Comparison of ENCODE assay signal across 18 cellular contexts in genomic region chr1:226646870-226647449, GRCh38.
A peak's percentile ranks its signal among the peaks of the same experiment; 100 is the strongest.
DNase-seq lines count a peak whose midpoint lies in the region; ATAC-seq and TF ChIP-seq lines count a peak whose summit lies in the region.
"Had no signal": no experiment of that assay in that cellular context is flagged by ENCODE, and none has a peak within 500 bp of the region (broad histone marks: within the 10 kb centered on the region; RNA-seq: fewer than 3 reads in every experiment).

No MANE protein-coding gene starts in this region.

- H3K36me3 Mint-ChIP-seq in activated T-cell treated with anti-CD3 and anti-CD28 coated beads, Interleukin-2, amount 50 U/mL, for 4 hours (ENCODE audit: insufficient read depth): peaks cover 11% of the 10 kb centered on the region
- peaks cover 58% of the 10 kb centered on the region for H3K36me3 Mint-ChIP-seq in stimulated activated memory B cell treated with anti-CD40 and anti-IgM and Interleukin-4, amounts not matched to agents 10 μg/mL and 1 μg/mL and 100 μg/mL, for 72 hours
- peaks cover 22% of the 10 kb centered on the region for H3K36me3 Mint-ChIP-seq in osteocyte (ENCODE audit: unreplicated experiment)

- peaks cover 13% of the 10 kb centered on the region for H3K4me1 ChIP-seq in right cardiac atrium (ENCODE audit: control insufficient read depth, insufficient read depth, low read length)
- H3K4me1 ChIP-seq: A549 had no signal

- TF ChIP-seq CTCF in osteocyte (IDR thresholded peaks at IDR 0.05): no peak

- intact Hi-C loops in right cardiac atrium (cut with DNase I): no loop called here

- H3K27me3 Mint-ChIP-seq in activated T-cell treated with anti-CD3 and anti-CD28 coated beads, Interleukin-2, amount 50 U/mL, for 4 hours (ENCODE audit: low read depth): no peaks in the 10 kb centered on the region
- H3K27me3 Mint-ChIP-seq in stimulated activated memory B cell treated with anti-CD40 and anti-IgM and Interleukin-4, amounts not matched to agents 10 μg/mL and 1 μg/mL and 100 μg/mL, for 72 hours: no peaks in the 10 kb centered on the region
- no peaks in the 10 kb centered on the region for H3K27me3 Mint-ChIP-seq in osteocyte (ENCODE audit: unreplicated experiment)

- no peak overlapping the region for H3K27ac ChIP-seq in right cardiac atrium (ENCODE audit: low read length)
- H3K27ac ChIP-seq: A549, C4-2B, KMS-11 had no signal

- H3K4me3 Mint-ChIP-seq in activated T-cell treated with anti-CD3 and anti-CD28 coated beads, Interleukin-2, amount 50 U/mL, for 4 hours: peak overlapping the region; percentile 26
- no peak overlapping the region for H3K4me3 Mint-ChIP-seq in stimulated activated memory B cell treated with anti-CD40 and anti-IgM and Interleukin-4, amounts not matched to agents 10 μg/mL and 1 μg/mL and 100 μg/mL, for 72 hours
- no peak overlapping the region for H3K4me3 Mint-ChIP-seq in osteocyte (ENCODE audit: unreplicated experiment)

- ATAC-seq in activated T-cell treated with anti-CD3 and anti-CD28 coated beads, Interleukin-2, amount 50 U/mL, for 4 hours: no peak
- ATAC-seq in right cardiac atrium (no peak), GM18909 (IDR thresholded peaks at IDR 0.05; ENCODE audit: poor library complexity, unreplicated experiment) (no peak)
- no peak for ATAC-seq in stimulated activated memory B cell treated with anti-CD40 and anti-IgM and Interleukin-4, amounts not matched to agents 10 μg/mL and 1 μg/mL and 100 μg/mL, for 72 hours
- ATAC-seq: A549, left colon had no signal

- no peaks in the 10 kb centered on the region for H3K27me3 ChIP-seq in right cardiac atrium (ENCODE audit: control insufficient read depth, insufficient read depth)

- whole genome bisulfite sequencing in right cardiac atrium: 95% methylated on average over 16 of the region's 16 CpGs

- peak; percentile 19 for DNase-seq in activated T-cell treated with anti-CD3 and anti-CD28 coated beads, Interleukin-2, amount 50 U/mL, for 1 hour
- DNase-seq in activated T-cell treated with anti-CD3 and anti-CD28 coated beads for 4 hours (no peak), right cardiac atrium (peak in 2 of 3 donors; percentile 32 to 45), amygdala (lab: John Stamatoyannopoulos, UW) (no peak), osteocyte (ENCODE audit: extremely low spot score, unreplicated experiment) (no peak)
- DNase-seq in activated T-cell treated with anti-CD3 and anti-CD28 coated beads, Interleukin-2, amount 50 U/mL, for 4 hours: no peak
- DNase-seq: activated CD4-positive, alpha-beta T cell treated with anti-CD3 and anti-CD28 coated beads for 4 hours; caudate nucleus; DND-41; left colon; NCI-H69; trophoblast cell had no signal

- H3K9me3 Mint-ChIP-seq in activated T-cell treated with anti-CD3 and anti-CD28 coated beads, Interleukin-2, amount 50 U/mL, for 4 hours: no peaks in the 10 kb centered on the region
- H3K9me3 Mint-ChIP-seq in stimulated activated memory B cell treated with anti-CD40 and anti-IgM and Interleukin-4, amounts not matched to agents 10 μg/mL and 1 μg/mL and 100 μg/mL, for 72 hours: no peaks in the 10 kb centered on the region
- H3K9me3 Mint-ChIP-seq in osteocyte (ENCODE audit: unreplicated experiment): no peaks in the 10 kb centered on the region

- H3K4me1 Mint-ChIP-seq in activated T-cell treated with anti-CD3 and anti-CD28 coated beads, Interleukin-2, amount 50 U/mL, for 4 hours (ENCODE audit: low read depth): peaks cover 69% of the 10 kb centered on the region
- H3K4me1 Mint-ChIP-seq in stimulated activated memory B cell treated with anti-CD40 and anti-IgM and Interleukin-4, amounts not matched to agents 10 μg/mL and 1 μg/mL and 100 μg/mL, for 72 hours: peaks cover 82% of the 10 kb centered on the region
- peaks cover 20% of the 10 kb centered on the region for H3K4me1 Mint-ChIP-seq in osteocyte (ENCODE audit: unreplicated experiment)

- no peaks in the 10 kb centered on the region for H3K9me3 ChIP-seq in right cardiac atrium (ENCODE audit: control insufficient read depth, low read length)
- H3K9me3 ChIP-seq: A549 had no signal

- peak overlapping the region; percentile 96 for H3K27ac Mint-ChIP-seq in stimulated activated memory B cell treated with anti-CD40 and anti-IgM and Interleukin-4, amounts not matched to agents 10 μg/mL and 1 μg/mL and 100 μg/mL, for 72 hours
- H3K27ac Mint-ChIP-seq in osteocyte (ENCODE audit: unreplicated experiment): no peak overlapping the region

- no peak overlapping the region for H3K4me3 ChIP-seq in right cardiac atrium (ENCODE audit: low read length)
- H3K4me3 ChIP-seq: A549, smooth muscle cell had no signal

Comparison
In these comparisons a context has a peak if more than half of its experiments do, and no peak if none do; other contexts are left out.
1. DNase-seq: peak in activated T-cell treated with anti-CD3 and anti-CD28 coated beads, Interleukin-2, amount 50 U/mL, for 1 hour (single experiment) and right cardiac atrium (2 of 3); none in activated T-cell treated with anti-CD3 and anti-CD28 coated beads for 4 hours (single experiment), activated T-cell treated with anti-CD3 and anti-CD28 coated beads, Interleukin-2, amount 50 U/mL, for 4 hours (single experiment), amygdala (0 of 56) and osteocyte (single experiment).